Comparison of ENCODE assay signal across 33 cellular contexts in the genomic region with DNA sequence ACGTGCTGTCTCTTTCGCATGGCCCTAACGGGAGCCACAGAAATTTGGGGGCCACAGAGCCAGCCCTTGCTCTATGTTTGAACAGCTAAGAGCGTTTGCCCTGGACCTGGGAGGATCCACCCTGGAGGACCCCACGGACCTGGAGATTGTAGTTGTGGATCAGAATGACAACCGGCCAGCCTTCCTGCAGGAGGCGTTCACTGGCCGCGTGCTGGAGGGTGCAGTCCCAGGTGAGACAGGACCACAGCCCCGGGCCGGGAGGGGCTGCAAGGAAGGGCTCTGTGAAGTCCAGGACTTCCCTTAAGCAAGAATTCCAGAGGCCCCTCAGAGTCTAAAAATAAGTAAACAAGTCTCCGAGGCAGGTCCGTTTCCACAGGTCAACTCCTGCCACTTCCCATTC. TPM values are rescaled to one million over a fixed set of nuclear protein-coding genes. Genes with fewer than 3 reads are reported as not detected.
"Had no signal": no experiment of that assay in that cellular context is flagged by ENCODE, and none has a peak within 500 bp of the region (broad histone marks: within the 10 kb centered on the region; RNA-seq: fewer than 3 reads in every experiment).

No MANE protein-coding gene starts in this region.

- DNase-seq: activated CD4-positive, alpha-beta memory T cell treated with anti-CD3 and anti-CD28 coated beads for 36 hours; activated CD4-positive, alpha-beta T cell treated with anti-CD3 and anti-CD28 coated beads, Interleukin-2, amount 10 ng/mL, durations not matched to agents 24 days and 14 days; activated CD4-positive, CD25-positive, alpha-beta regulatory T cell treated with anti-CD3 and anti-CD28 coated beads, Interleukin-2, amount 50 U/mL, for 72 hours; activated gamma-delta T cell treated with Interleukin-2 at 50 U/mL for 16 hours; activated T-cell treated with anti-CD3 and anti-CD28 coated beads, Interleukin-2, amount 50 U/mL, for 4 hours; central memory CD4-positive, alpha-beta T cell; foreskin keratinocyte; lower lobe of right lung; mesenchymal stem cell; naive thymus-derived CD8-positive, alpha-beta T cell; occipital lobe; stimulated activated CD4-positive, alpha-beta T cell treated with anti-CD3 and anti-CD28 coated beads, Interleukin-12 subunit alpha, Interleukin-12 subunit beta, amount 100 ng/mL, for 4 hours; stimulated activated CD4-positive, alpha-beta T cell treated with anti-CD3 and anti-CD28 coated beads, Interleukin-4, amount 100 ng/mL, for 1 hour; T1000; upper lobe of right lung; WERI-Rb-1 had no signal

- H3K36me3 ChIP-seq: breast epithelium, esophagus muscularis mucosa, heart right ventricle, left lung, lower lobe of right lung, upper lobe of right lung, WERI-Rb-1 had no signal

- H3K4me3 Mint-ChIP-seq: activated CD4-positive, alpha-beta memory T cell treated with anti-CD3 and anti-CD28 coated beads for 36 hours; activated CD4-positive, alpha-beta T cell treated with anti-CD3 and anti-CD28 coated beads, Interleukin-2, amount 10 ng/mL, durations not matched to agents 24 days and 14 days; activated naive CD4-positive, alpha-beta T cell treated with anti-CD3 and anti-CD28 coated beads, Interleukin-2, amount 50 U/mL, for 24 hours; activated T-cell treated with anti-CD3 and anti-CD28 coated beads, Interleukin-2, amount 50 U/mL, for 4 hours; activated T-helper 17 cell treated with anti-CD3 and anti-CD28 coated beads, Interleukin-2, amount 50 U/mL, for 72 hours; dendritic cell treated with granulocyte-macrophage colony-stimulating factor and Interleukin-4, amounts not matched to agents 40 ng/mL and 50 ng/mL, for 4 days; naive thymus-derived CD8-positive, alpha-beta T cell; neural crest cell; stimulated activated effector memory CD8-positive, alpha-beta T cell treated with anti-CD3 and anti-CD28 coated beads, Interleukin-12 subunit alpha, Interleukin-12 subunit beta, amount 100 ng/mL, for 72 hours; stimulated activated naive CD8-positive, alpha-beta T cell treated with anti-CD3 and anti-CD28 coated beads, Interleukin-15, Interleukin-2, amounts not matched to agents 100 ng/mL and 50 ng/mL, for 24 hours; T-helper 1 cell treated with Interleukin-12 subunit alpha and Interleukin-12 subunit beta and Interleukin-4 antibody, amounts not matched to agents 30 μg/mL and 1 μg/mL, for 36 hours had no signal

- H3K4me1 ChIP-seq: breast epithelium, esophagus muscularis mucosa, foreskin keratinocyte, heart right ventricle, left lung, lower lobe of right lung, parathyroid adenoma, upper lobe of right lung had no signal

- H3K4me1 Mint-ChIP-seq: activated T-helper 17 cell treated with anti-CD3 and anti-CD28 coated beads, Interleukin-2, amount 50 U/mL, for 72 hours; neural crest cell had no signal

- H3K27ac ChIP-seq: breast epithelium, esophagus muscularis mucosa, foreskin keratinocyte, heart right ventricle, left lung, lower lobe of right lung, parathyroid adenoma, skin epidermis, upper lobe of right lung, WERI-Rb-1 had no signal

- H3K9me3 ChIP-seq: breast epithelium, esophagus muscularis mucosa, heart right ventricle, left lung, lower lobe of right lung, upper lobe of right lung had no signal

- H3K9me3 Mint-ChIP-seq: activated CD4-positive, alpha-beta T cell treated with anti-CD3 and anti-CD28 coated beads, Interleukin-2, amount 10 ng/mL, durations not matched to agents 24 days and 14 days; activated naive CD4-positive, alpha-beta T cell treated with anti-CD3 and anti-CD28 coated beads, Interleukin-2, amount 50 U/mL, for 24 hours; activated T-cell treated with anti-CD3 and anti-CD28 coated beads, Interleukin-2, amount 50 U/mL, for 4 hours; activated T-helper 17 cell treated with anti-CD3 and anti-CD28 coated beads, Interleukin-2, amount 50 U/mL, for 72 hours; dendritic cell treated with granulocyte-macrophage colony-stimulating factor and Interleukin-4, amounts not matched to agents 40 ng/mL and 50 ng/mL, for 4 days; naive thymus-derived CD8-positive, alpha-beta T cell; neural crest cell; stimulated activated effector memory CD8-positive, alpha-beta T cell treated with anti-CD3 and anti-CD28 coated beads, Interleukin-12 subunit alpha, Interleukin-12 subunit beta, amount 100 ng/mL, for 72 hours; stimulated activated naive CD8-positive, alpha-beta T cell treated with anti-CD3 and anti-CD28 coated beads, Interleukin-15, Interleukin-2, amounts not matched to agents 100 ng/mL and 50 ng/mL, for 24 hours; T-helper 1 cell treated with Interleukin-12 subunit alpha and Interleukin-12 subunit beta and Interleukin-4 antibody, amounts not matched to agents 30 μg/mL and 1 μg/mL, for 36 hours had no signal

- H3K27me3 Mint-ChIP-seq: activated CD4-positive, alpha-beta memory T cell treated with anti-CD3 and anti-CD28 coated beads for 36 hours; activated CD4-positive, alpha-beta T cell treated with anti-CD3 and anti-CD28 coated beads, Interleukin-2, amount 10 ng/mL, durations not matched to agents 24 days and 14 days; activated naive CD4-positive, alpha-beta T cell treated with anti-CD3 and anti-CD28 coated beads, Interleukin-2, amount 50 U/mL, for 24 hours; activated T-helper 17 cell treated with anti-CD3 and anti-CD28 coated beads, Interleukin-2, amount 50 U/mL, for 72 hours; naive thymus-derived CD8-positive, alpha-beta T cell; stimulated activated naive CD8-positive, alpha-beta T cell treated with anti-CD3 and anti-CD28 coated beads, Interleukin-15, Interleukin-2, amounts not matched to agents 100 ng/mL and 50 ng/mL, for 24 hours had no signal

- ATAC-seq: activated T-cell treated with anti-CD3 and anti-CD28 coated beads, Interleukin-2, amount 50 U/mL, for 4 hours; activated T-helper 17 cell treated with anti-CD3 and anti-CD28 coated beads, Interleukin-2, amount 50 U/mL, for 72 hours; foreskin keratinocyte; heart right ventricle; left lung; naive thymus-derived CD8-positive, alpha-beta T cell; sciatic nerve; stimulated activated effector memory CD8-positive, alpha-beta T cell treated with anti-CD3 and anti-CD28 coated beads, Interleukin-12 subunit alpha, Interleukin-12 subunit beta, amount 100 ng/mL, for 72 hours had no signal

- H3K4me3 ChIP-seq: breast epithelium, esophagus muscularis mucosa, heart right ventricle, left lung, lower lobe of right lung, skin epidermis, upper lobe of right lung had no signal

- H3K9ac ChIP-seq: parathyroid adenoma had no signal

- H3K27ac Mint-ChIP-seq: activated CD4-positive, alpha-beta memory T cell treated with anti-CD3 and anti-CD28 coated beads for 36 hours; activated CD4-positive, alpha-beta T cell treated with anti-CD3 and anti-CD28 coated beads, Interleukin-2, amount 10 ng/mL, durations not matched to agents 24 days and 14 days; activated naive CD4-positive, alpha-beta T cell treated with anti-CD3 and anti-CD28 coated beads, Interleukin-2, amount 50 U/mL, for 24 hours; activated T-helper 17 cell treated with anti-CD3 and anti-CD28 coated beads, Interleukin-2, amount 50 U/mL, for 72 hours; dendritic cell treated with granulocyte-macrophage colony-stimulating factor and Interleukin-4, amounts not matched to agents 40 ng/mL and 50 ng/mL, for 4 days; stimulated activated effector memory CD8-positive, alpha-beta T cell treated with anti-CD3 and anti-CD28 coated beads, Interleukin-12 subunit alpha, Interleukin-12 subunit beta, amount 100 ng/mL, for 72 hours; stimulated activated naive CD8-positive, alpha-beta T cell treated with anti-CD3 and anti-CD28 coated beads, Interleukin-15, Interleukin-2, amounts not matched to agents 100 ng/mL and 50 ng/mL, for 24 hours; T-helper 1 cell treated with Interleukin-12 subunit alpha and Interleukin-12 subunit beta and Interleukin-4 antibody, amounts not matched to agents 30 μg/mL and 1 μg/mL, for 36 hours had no signal

- H3K36me3 Mint-ChIP-seq: activated CD4-positive, alpha-beta memory T cell treated with anti-CD3 and anti-CD28 coated beads for 36 hours; activated naive CD4-positive, alpha-beta T cell treated with anti-CD3 and anti-CD28 coated beads, Interleukin-2, amount 50 U/mL, for 24 hours; naive thymus-derived CD8-positive, alpha-beta T cell had no signal

RNA-seq across cellular contexts. Expression of gene CDH15, which starts 11.9 kb away (rescaled TPM):
- total RNA-seq: activated CD4-positive, alpha-beta memory T cell treated with anti-CD3 and anti-CD28 coated beads for 36 hours; activated CD4-positive, alpha-beta T cell treated with anti-CD3 and anti-CD28 coated beads, Interleukin-2, amount 10 ng/mL, durations not matched to agents 24 days and 14 days; activated CD8-positive, alpha-beta memory T cell treated with anti-CD3 and anti-CD28 coated beads for 36 hours; activated T-cell treated with anti-CD3 and anti-CD28 coated beads, Interleukin-2, amount 50 U/mL, for 4 hours; breast epithelium; foreskin keratinocyte; naive thymus-derived CD8-positive, alpha-beta T cell; neural crest cell; subcutaneous adipose tissue had no signal

RNA-seq across cellular contexts. Expression of gene SLC22A31, which starts 16.9 kb away (rescaled TPM):
- total RNA-seq: activated CD8-positive, alpha-beta memory T cell treated with anti-CD3 and anti-CD28 coated beads for 36 hours; breast epithelium; foreskin keratinocyte; glomerular endothelial cell; naive thymus-derived CD8-positive, alpha-beta T cell; occipital lobe; subcutaneous adipose tissue had no signal
